In the genomic region with DNA sequence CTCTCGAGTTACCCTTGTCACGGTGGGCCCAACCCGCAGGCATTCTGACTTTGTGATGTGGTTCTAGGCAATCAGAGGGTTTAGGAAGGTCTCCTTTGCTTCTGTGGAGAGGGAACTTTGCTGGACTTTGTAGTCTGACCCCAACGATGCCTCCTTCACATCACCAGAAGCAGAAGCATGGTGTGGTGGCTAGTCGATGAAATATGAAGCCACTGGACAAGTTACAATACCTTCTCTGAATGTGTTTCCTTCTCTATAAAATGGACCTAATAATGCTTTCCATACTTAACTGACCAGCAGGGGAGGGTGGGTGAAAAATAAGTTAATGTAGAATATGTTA, we compare ENCODE assay signal across 9 cellular contexts. TPM values are rescaled to one million over a fixed set of nuclear protein-coding genes. Genes with fewer than 3 reads are reported as not detected.
DNase-seq lines count a peak whose midpoint lies in the region; ATAC-seq and FAIRE-seq lines count a peak whose summit lies in the region.
"Had no signal": no experiment of that assay in that cellular context is flagged by ENCODE, and none has a peak within 500 bp of the region (broad histone marks: within the 10 kb centered on the region; RNA-seq: fewer than 3 reads in every experiment).

No MANE protein-coding gene starts in this region.

- intact Hi-C loops in activated naive CD4-positive, alpha-beta T cell treated with anti-CD3 and anti-CD28 coated beads for 36 hours (cut with micrococcal nuclease) = loop anchor here (1.0 to 5.0 kb wide), 6 partner anchors 141 to 691 kb away; a partner anchor contains a TSS

- no peaks in the 10 kb centered on the region for H3K4me1 ChIP-seq in mesendoderm (ENCODE audit: control insufficient read depth, low read depth, low read length)

- no peak for ATAC-seq in central memory CD8-positive, alpha-beta T cell (replicated peaks; ENCODE audit: extremely low read depth, poor library complexity, severe bottlenecking)
- ATAC-seq in GM21528 (IDR thresholded peaks at IDR 0.05; ENCODE audit: low FRiP score, unreplicated experiment) = no peak

- H3K4me3 ChIP-seq in mesendoderm (ENCODE audit: low read length) = peak overlapping the region; percentile 83

- no CpG with 5 or more reads among the region's 5 CpGs for WGBS in mesendoderm (ENCODE audit: extremely low coverage, insufficient coverage, low lambda C conversion rate)

- H3K79me2 ChIP-seq in mesendoderm (ENCODE audit: control insufficient read depth, insufficient read depth, low read length) = no peaks in the 10 kb centered on the region

- H3K27me3 Mint-ChIP-seq in activated naive CD4-positive, alpha-beta T cell treated with anti-CD3 and anti-CD28 coated beads for 36 hours (ENCODE audit: low read depth) = no peaks in the 10 kb centered on the region
- H3K27me3 Mint-ChIP-seq in central memory CD8-positive, alpha-beta T cell = no peaks in the 10 kb centered on the region

- H3K4me2 ChIP-seq in mesendoderm (ENCODE audit: low read length) = peak overlapping the region; percentile 93

- H3K36me3 ChIP-seq in mesendoderm (ENCODE audit: control insufficient read depth, insufficient read depth, low read length) = no peaks in the 10 kb centered on the region

- DNase-seq in activated naive CD4-positive, alpha-beta T cell treated with anti-CD3 and anti-CD28 coated beads for 36 hours = no peak
- no peak for DNase-seq in activated naive CD4-positive, alpha-beta T cell (lab: John Stamatoyannopoulos, UW)
- DNase-seq in central memory CD8-positive, alpha-beta T cell (ENCODE audit: low spot score in 2 of 2) = no peak
- DNase-seq in mesendoderm = no peak
- DNase-seq in urothelium cell line (ENCODE audit: low spot score) = no peak
- no peak for DNase-seq in NCI-H146 (lab: John Stamatoyannopoulos, UW)
- no peak for DNase-seq in DMS114 treated with DMSO at 0.1 percent for 48 hours (lab: John Stamatoyannopoulos, UW; ENCODE audit: unreplicated experiment)

- no peaks in the 10 kb centered on the region for H3K36me3 Mint-ChIP-seq in activated naive CD4-positive, alpha-beta T cell treated with anti-CD3 and anti-CD28 coated beads for 36 hours (ENCODE audit: low read depth)
- peaks cover 9% of the 10 kb centered on the region for H3K36me3 Mint-ChIP-seq in central memory CD8-positive, alpha-beta T cell (ENCODE audit: insufficient read depth)

- peak overlapping the region; percentile 88 for H3K56ac ChIP-seq in mesendoderm (ENCODE audit: low read length)

- H3K18ac ChIP-seq in mesendoderm (ENCODE audit: low read length) = no peak overlapping the region

- H3K4me3 Mint-ChIP-seq in activated naive CD4-positive, alpha-beta T cell treated with anti-CD3 and anti-CD28 coated beads for 36 hours = peak overlapping the region; percentile 90
- H3K4me3 Mint-ChIP-seq in central memory CD8-positive, alpha-beta T cell = peak overlapping the region; percentile 78

- H3K27me3 ChIP-seq in mesendoderm (ENCODE audit: insufficient read depth, low read length, poor library complexity) = no peaks in the 10 kb centered on the region

- H3K79me1 ChIP-seq in mesendoderm (ENCODE audit: low read length) = no peaks in the 10 kb centered on the region

- FAIRE-seq in urothelium cell line (lab: Jason Lieb, UNC) = peak; percentile 13

- peaks cover 3% of the 10 kb centered on the region for H3K9me3 Mint-ChIP-seq in activated naive CD4-positive, alpha-beta T cell treated with anti-CD3 and anti-CD28 coated beads for 36 hours
- H3K9me3 Mint-ChIP-seq in central memory CD8-positive, alpha-beta T cell = peaks cover 5% of the 10 kb centered on the region

- H3K27ac ChIP-seq in mesendoderm (ENCODE audit: low read depth, low read length) = no peak overlapping the region
- H3K27ac ChIP-seq: SK-N-MC had no signal

- no peak overlapping the region for H3K23ac ChIP-seq in mesendoderm (ENCODE audit: low read length)

- H2BK15ac ChIP-seq in mesendoderm (replicated peaks; ENCODE audit: low read depth) = no peak overlapping the region

- H2BK120ac ChIP-seq in mesendoderm (ENCODE audit: low read depth, low read length) = no peak overlapping the region

- CTCF ChIA-PET in activated naive CD4-positive, alpha-beta T cell treated with anti-CD3 and anti-CD28 coated beads for 36 hours (lab: Charles Lee) = interaction anchor here (0.9 to 4.2 kb wide), 10 partner anchors 9 to 308 kb away, joined by 3 to 50 read pairs (median 4); no protein-coding TSS in a partner anchor

- H3K9ac ChIP-seq in mesendoderm (ENCODE audit: low read length) = peak overlapping the region; percentile 71

- H3K4me1 Mint-ChIP-seq in activated naive CD4-positive, alpha-beta T cell treated with anti-CD3 and anti-CD28 coated beads for 36 hours (ENCODE audit: low read depth) = peaks cover 21% of the 10 kb centered on the region
- peaks cover 34% of the 10 kb centered on the region for H3K4me1 Mint-ChIP-seq in central memory CD8-positive, alpha-beta T cell

- H2AK5ac ChIP-seq in mesendoderm (ENCODE audit: low read length) = no peak overlapping the region

- H4K8ac ChIP-seq in mesendoderm (ENCODE audit: low read depth, low read length) = no peak overlapping the region

- no peak overlapping the region for H4K5ac ChIP-seq in mesendoderm (ENCODE audit: low read length)

- no peak overlapping the region for H2BK5ac ChIP-seq in mesendoderm (ENCODE audit: low read length)

- no peak overlapping the region for H3K4ac ChIP-seq in mesendoderm (ENCODE audit: low read depth, low read length)

- H3K27ac Mint-ChIP-seq in activated naive CD4-positive, alpha-beta T cell treated with anti-CD3 and anti-CD28 coated beads for 36 hours = no peak overlapping the region
- peak overlapping the region; percentile 98 for H3K27ac Mint-ChIP-seq in central memory CD8-positive, alpha-beta T cell (ENCODE audit: low read depth)

RNA-seq across cellular contexts. Expression of a gene that starts 0.6 kb away (rescaled TPM):
- total RNA-seq in activated naive CD4-positive, alpha-beta T cell treated with anti-CD3 and anti-CD28 coated beads for 36 hours = 1 to 10 TPM; 6.5 to 6.6 TPM
- 0.34 TPM for polyA plus RNA-seq in mesendoderm (2013, experiment 1 of 2)
- 0.36 TPM for polyA plus RNA-seq in mesendoderm (2013, experiment 2 of 2)
